Comparison of ENCODE assay signal across 17 cellular contexts in genomic region chr2:112665113-112665780, GRCh38. TPM values are rescaled to one million over a fixed set of nuclear protein-coding genes. Genes with fewer than 3 reads are reported as not detected.
DNase-seq lines count a peak whose midpoint lies in the region; ATAC-seq, FAIRE-seq and TF ChIP-seq lines count a peak whose summit lies in the region.
"Had no signal": no experiment of that assay in that cellular context is flagged by ENCODE, and none has a peak within 500 bp of the region (broad histone marks: within the 10 kb centered on the region; RNA-seq: fewer than 3 reads in every experiment).

No MANE protein-coding gene starts in this region.

- no peak overlapping the region for H2AFZ ChIP-seq in PC-9
- H2AFZ ChIP-seq: hepatocyte had no signal

- H3K4me1 ChIP-seq in PC-9 (replicated peaks; ENCODE audit: insufficient read depth) = peaks cover 69% of the 10 kb centered on the region

- H3K36me3 ChIP-seq in PC-9 (ENCODE audit: low read depth) = peaks cover 42% of the 10 kb centered on the region

- no peak overlapping the region for H3K4me2 ChIP-seq in PC-9
- H3K4me2 ChIP-seq: hepatocyte had no signal

- H3K9me2 ChIP-seq in PC-9 (ENCODE audit: insufficient read depth) = no peaks in the 10 kb centered on the region

- no peaks in the 10 kb centered on the region for H3K9me3 ChIP-seq in PC-9 (ENCODE audit: insufficient read depth, low read depth)
- H3K9me3 ChIP-seq: left lung had no signal

- no peak for ATAC-seq in stimulated activated naive CD8-positive, alpha-beta T cell treated with anti-CD3 and anti-CD28 coated beads, Interleukin-15, amount 100 ng/mL, for 72 hours
- no peak for ATAC-seq in HG02852 (IDR thresholded peaks at IDR 0.05; ENCODE audit: unreplicated experiment)
- ATAC-seq: left lung had no signal

- peaks cover 6% of the 10 kb centered on the region for H3K4me1 Mint-ChIP-seq in stimulated activated naive CD8-positive, alpha-beta T cell treated with anti-CD3 and anti-CD28 coated beads, Interleukin-15, Interleukin-2, amounts not matched to agents 100 ng/mL and 50 ng/mL, for 24 hours (ENCODE audit: low read depth)
- peaks cover 9% of the 10 kb centered on the region for H3K4me1 Mint-ChIP-seq in stimulated activated naive CD8-positive, alpha-beta T cell treated with anti-CD3 and anti-CD28 coated beads, Interleukin-15, amount 100 ng/mL, for 72 hours
- H3K4me1 Mint-ChIP-seq in dendritic cell treated with granulocyte-macrophage colony-stimulating factor and Interleukin-4, amounts not matched to agents 40 ng/mL and 50 ng/mL, for 4 days (ENCODE audit: low read depth) = peaks cover 30% of the 10 kb centered on the region

- H4K20me1 ChIP-seq in PC-9 (ENCODE audit: insufficient read depth) = peaks cover 27% of the 10 kb centered on the region

- H3K27me3 ChIP-seq in PC-9 (ENCODE audit: insufficient read depth, low read depth) = no peaks in the 10 kb centered on the region
- H3K27me3 ChIP-seq: cardiac muscle cell, hepatocyte, left lung had no signal

- H3K36me3 Mint-ChIP-seq in stimulated activated naive CD8-positive, alpha-beta T cell treated with anti-CD3 and anti-CD28 coated beads, Interleukin-15, Interleukin-2, amounts not matched to agents 100 ng/mL and 50 ng/mL, for 24 hours (ENCODE audit: low read depth) = peaks cover 52% of the 10 kb centered on the region
- peaks cover 57% of the 10 kb centered on the region for H3K36me3 Mint-ChIP-seq in dendritic cell treated with granulocyte-macrophage colony-stimulating factor and Interleukin-4, amounts not matched to agents 40 ng/mL and 50 ng/mL, for 4 days (ENCODE audit: low read depth)

- H3K27ac Mint-ChIP-seq in stimulated activated naive CD8-positive, alpha-beta T cell treated with anti-CD3 and anti-CD28 coated beads, Interleukin-15, Interleukin-2, amounts not matched to agents 100 ng/mL and 50 ng/mL, for 24 hours = peak overlapping the region; percentile 13
- no peak overlapping the region for H3K27ac Mint-ChIP-seq in stimulated activated naive CD8-positive, alpha-beta T cell treated with anti-CD3 and anti-CD28 coated beads, Interleukin-15, amount 100 ng/mL, for 72 hours
- peak overlapping the region; percentile 78 for H3K27ac Mint-ChIP-seq in dendritic cell treated with granulocyte-macrophage colony-stimulating factor and Interleukin-4, amounts not matched to agents 40 ng/mL and 50 ng/mL, for 4 days
- H3K27ac Mint-ChIP-seq: activated CD4-positive, alpha-beta T cell treated with anti-CD3 and anti-CD28 coated beads, Interleukin-2, amount 10 ng/mL, durations not matched to agents 24 days and 14 days had no signal

- no peak for DNase-seq in stimulated activated naive CD8-positive, alpha-beta T cell treated with anti-CD3 and anti-CD28 coated beads, Interleukin-15, amount 100 ng/mL, for 72 hours
- DNase-seq in PC-9 (peak in 1 of 2 experiments; percentile 54), RCC 7860 (ENCODE audit: low spot score) (no peak), NCI-H774 (lab: John Stamatoyannopoulos, UW) (no peak), DMS153 (lab: John Stamatoyannopoulos, UW) (no peak)
- DNase-seq: activated CD4-positive, alpha-beta T cell treated with anti-CD3 and anti-CD28 coated beads, Interleukin-2, amount 10 ng/mL, durations not matched to agents 24 days and 14 days; left lung; NCI-H1694 treated with DMSO at 0.1 percent for 48 hours; NCI-H82 had no signal

- TF ChIP-seq CTCF in PC-9 (conservative IDR thresholded peaks at IDR 0.05) = no peak

- BruUV-seq in PC-9 (replicated peaks; lab: Mats Ljungman, UMichigan) = no TSS peak

- H3K4me3 Mint-ChIP-seq in stimulated activated naive CD8-positive, alpha-beta T cell treated with anti-CD3 and anti-CD28 coated beads, Interleukin-15, Interleukin-2, amounts not matched to agents 100 ng/mL and 50 ng/mL, for 24 hours = no peak overlapping the region
- H3K4me3 Mint-ChIP-seq in stimulated activated naive CD8-positive, alpha-beta T cell treated with anti-CD3 and anti-CD28 coated beads, Interleukin-15, amount 100 ng/mL, for 72 hours = no peak overlapping the region
- no peak overlapping the region for H3K4me3 Mint-ChIP-seq in dendritic cell treated with granulocyte-macrophage colony-stimulating factor and Interleukin-4, amounts not matched to agents 40 ng/mL and 50 ng/mL, for 4 days
- H3K4me3 Mint-ChIP-seq: activated CD4-positive, alpha-beta T cell treated with anti-CD3 and anti-CD28 coated beads, Interleukin-2, amount 10 ng/mL, durations not matched to agents 24 days and 14 days; neural crest cell had no signal

- no peak for FAIRE-seq in RCC 7860 (lab: Jason Lieb, UNC)
- FAIRE-seq: GM18507, HTR-8/SVneo had no signal

- H3F3A ChIP-seq in PC-9 (ENCODE audit: insufficient read depth, low read depth) = peaks cover 94% of the 10 kb centered on the region

- H3K27me3 Mint-ChIP-seq in stimulated activated naive CD8-positive, alpha-beta T cell treated with anti-CD3 and anti-CD28 coated beads, Interleukin-15, Interleukin-2, amounts not matched to agents 100 ng/mL and 50 ng/mL, for 24 hours = no peaks in the 10 kb centered on the region
- H3K27me3 Mint-ChIP-seq in stimulated activated naive CD8-positive, alpha-beta T cell treated with anti-CD3 and anti-CD28 coated beads, Interleukin-15, amount 100 ng/mL, for 72 hours = no peaks in the 10 kb centered on the region
- no peaks in the 10 kb centered on the region for H3K27me3 Mint-ChIP-seq in dendritic cell treated with granulocyte-macrophage colony-stimulating factor and Interleukin-4, amounts not matched to agents 40 ng/mL and 50 ng/mL, for 4 days
- H3K27me3 Mint-ChIP-seq: activated CD4-positive, alpha-beta T cell treated with anti-CD3 and anti-CD28 coated beads, Interleukin-2, amount 10 ng/mL, durations not matched to agents 24 days and 14 days had no signal

- H3K79me2 ChIP-seq in PC-9 (ENCODE audit: low read depth) = peaks cover 23% of the 10 kb centered on the region; the same call in 1 of the 2 replicates

- no peaks in the 10 kb centered on the region for H3K9me3 Mint-ChIP-seq in stimulated activated naive CD8-positive, alpha-beta T cell treated with anti-CD3 and anti-CD28 coated beads, Interleukin-15, Interleukin-2, amounts not matched to agents 100 ng/mL and 50 ng/mL, for 24 hours
- H3K9me3 Mint-ChIP-seq in stimulated activated naive CD8-positive, alpha-beta T cell treated with anti-CD3 and anti-CD28 coated beads, Interleukin-15, amount 100 ng/mL, for 72 hours = no peaks in the 10 kb centered on the region
- no peaks in the 10 kb centered on the region for H3K9me3 Mint-ChIP-seq in dendritic cell treated with granulocyte-macrophage colony-stimulating factor and Interleukin-4, amounts not matched to agents 40 ng/mL and 50 ng/mL, for 4 days
- H3K9me3 Mint-ChIP-seq: activated CD4-positive, alpha-beta T cell treated with anti-CD3 and anti-CD28 coated beads, Interleukin-2, amount 10 ng/mL, durations not matched to agents 24 days and 14 days; neural crest cell had no signal

- CTCF ChIA-PET in PC-9 (lab: Charles Lee) = no interaction called here

- H3K4me3 ChIP-seq in PC-9 = no peak overlapping the region
- H3K4me3 ChIP-seq: cardiac muscle cell, hepatocyte, left lung had no signal

- intact Hi-C loops in PC-9 (cut with micrococcal nuclease; ENCODE audit: unreplicated experiment) = no loop called here
- intact Hi-C loops in dendritic cell treated with granulocyte-macrophage colony-stimulating factor and Interleukin-4, amounts not matched to agents 40 ng/mL and 50 ng/mL, for 4 days (cut with micrococcal nuclease) = no loop called here

- H3K27ac ChIP-seq in PC-9 = peak overlapping the region; percentile 49
- H3K27ac ChIP-seq: cardiac muscle cell, hepatocyte, left lung had no signal

- POLR2A ChIA-PET in PC-9 (lab: Charles Lee; ENCODE audit: unreplicated experiment) = no interaction called here

RNA-seq across cellular contexts. Expression of gene SLC20A1, which starts 19.5 kb away (rescaled TPM):
- 99.9 and 106 TPM in 2 replicates for total RNA-seq in PC-9 (2021)

RNA-seq across cellular contexts. Expression of gene NT5DC4, which starts 55.6 kb away (rescaled TPM):
- 6.1 and 6.5 TPM in 2 replicates for total RNA-seq in PC-9 (2021)
- total RNA-seq: activated CD4-positive, alpha-beta T cell treated with anti-CD3 and anti-CD28 coated beads, Interleukin-2, amount 10 ng/mL, durations not matched to agents 24 days and 14 days; cardiac muscle cell; neural crest cell had no signal

Comparison
In these comparisons a context has a peak if more than half of its experiments do, and no peak if none do; other contexts are left out.
1. H3K27ac Mint-ChIP-seq: peak in stimulated activated naive CD8-positive, alpha-beta T cell treated with anti-CD3 and anti-CD28 coated beads, Interleukin-15, Interleukin-2, amounts not matched to agents 100 ng/mL and 50 ng/mL, for 24 hours (single experiment) and dendritic cell treated with granulocyte-macrophage colony-stimulating factor and Interleukin-4, amounts not matched to agents 40 ng/mL and 50 ng/mL, for 4 days (single experiment); none in stimulated activated naive CD8-positive, alpha-beta T cell treated with anti-CD3 and anti-CD28 coated beads, Interleukin-15, amount 100 ng/mL, for 72 hours (0 of 2).